Comparison of ENCODE assay signal across 16 cellular contexts in genomic region chr10:131249957-131250347, GRCh38.
DNase-seq lines count a peak whose midpoint lies in the region; ATAC-seq and TF ChIP-seq lines count a peak whose summit lies in the region.
"Had no signal": no experiment of that assay in that cellular context is flagged by ENCODE, and none has a peak within 500 bp of the region (broad histone marks: within the 10 kb centered on the region; RNA-seq: fewer than 3 reads in every experiment).

No MANE protein-coding gene starts in this region.

- H3F3A ChIP-seq in neural progenitor cell (ENCODE audit: low read depth): peaks cover 7% of the 10 kb centered on the region

- H3K27me3 Mint-ChIP-seq in endodermal cell (ENCODE audit: insufficient read depth) (no peaks in the 10 kb centered on the region), neural progenitor cell (ENCODE audit: insufficient read depth, low read depth) (peaks cover 7% of the 10 kb centered on the region), type B pancreatic cell (peaks cover 18% of the 10 kb centered on the region)

- H3K27ac ChIP-seq in endodermal cell (ENCODE audit: low read depth, low read length) (no peak overlapping the region), neural progenitor cell (no peak overlapping the region), lower lobe of right lung (no peak overlapping the region)
- H3K27ac ChIP-seq: 22Rv1 had no signal

- TF ChIP-seq CTCF in endodermal cell (conservative IDR thresholded peaks at IDR 0.05) (no peak), neural progenitor cell (IDR thresholded peaks at IDR 0.05) (no peak), type B pancreatic cell (conservative IDR thresholded peaks at IDR 0.05) (no peak), lower lobe of right lung (IDR thresholded peaks at IDR 0.05) (no peak)

- H2AFZ ChIP-seq in neural progenitor cell (replicated peaks): peak overlapping the region; percentile 68

- no peak overlapping the region for H3K9ac ChIP-seq in endodermal cell (ENCODE audit: extremely low read depth, low read length, poor library complexity, severe bottlenecking)
- H3K9ac ChIP-seq in neural progenitor cell: no peak overlapping the region

- peak; percentile 48 for DNase-seq in NCI-H1436 (lab: John Stamatoyannopoulos, UW)
- DNase-seq in NCI-H1436 treated with DMSO at 0.1 percent for 48 hours (lab: John Stamatoyannopoulos, UW): no peak
- peak; percentile 58 for DNase-seq in endodermal cell
- no peak for DNase-seq in neural progenitor cell (ENCODE audit: low spot score)
- no peak for DNase-seq in type B pancreatic cell (ENCODE audit: extremely low spot score, unreplicated experiment)
- no peak for DNase-seq in NCI-H2196 (lab: John Stamatoyannopoulos, UW; ENCODE audit: unreplicated experiment)
- DNase-seq in activated naive CD4-positive, alpha-beta T cell (lab: John Stamatoyannopoulos, UW): no peak
- DNase-seq in lower lobe of right lung: no peak
- DNase-seq: BE2C; CD8-positive, alpha-beta T cell; GOT3; NCI-H1105 treated with DMSO at 0.1 percent for 48 hours; NCI-H187 treated with DMSO at 0.1 percent for 48 hours; NCI-H2171 treated with DMSO at 0.1 percent for 48 hours; NCI-H510A treated with DMSO at 0.1 percent for 48 hours had no signal

- H3K4me3 Mint-ChIP-seq in endodermal cell: peak overlapping the region; percentile 8
- no peak overlapping the region for H3K4me3 Mint-ChIP-seq in neural progenitor cell
- peak overlapping the region; percentile 57 for H3K4me3 Mint-ChIP-seq in type B pancreatic cell
- H3K4me3 Mint-ChIP-seq: CD8-positive, alpha-beta T cell had no signal

- no peaks in the 10 kb centered on the region for H3K79me2 ChIP-seq in neural progenitor cell (ENCODE audit: low read depth)

- H3K36me3 Mint-ChIP-seq in endodermal cell (ENCODE audit: low read depth): no peaks in the 10 kb centered on the region
- H3K36me3 Mint-ChIP-seq in neural progenitor cell: no peaks in the 10 kb centered on the region
- no peaks in the 10 kb centered on the region for H3K36me3 Mint-ChIP-seq in type B pancreatic cell
- H3K36me3 Mint-ChIP-seq: CD8-positive, alpha-beta T cell had no signal

- 78 to 84% methylated on average over 12 to 14 of the region's 14 CpGs for WGBS in endodermal cell (ENCODE audit: insufficient coverage in 1 of 2, insufficient read length in 1 of 2), 2 experiments

- ATAC-seq in lower lobe of right lung: no peak
- ATAC-seq: CD8-positive, alpha-beta T cell had no signal

- H3K4me1 ChIP-seq in endodermal cell (ENCODE audit: control insufficient read depth, insufficient read depth, low read length) (peaks cover 44% of the 10 kb centered on the region), neural progenitor cell (peaks cover 28% of the 10 kb centered on the region), lower lobe of right lung (no peaks in the 10 kb centered on the region)
- H3K4me1 ChIP-seq: BE2C had no signal

- H3K4me3 ChIP-seq in endodermal cell (ENCODE audit: low read length) (no peak overlapping the region), neural progenitor cell (no peak overlapping the region), lower lobe of right lung (no peak overlapping the region)

- H3K9me3 Mint-ChIP-seq in endodermal cell: no peaks in the 10 kb centered on the region
- H3K9me3 Mint-ChIP-seq in neural progenitor cell: no peaks in the 10 kb centered on the region
- H3K9me3 Mint-ChIP-seq in type B pancreatic cell: no peaks in the 10 kb centered on the region
- H3K9me3 Mint-ChIP-seq: CD8-positive, alpha-beta T cell had no signal

- H3K36me3 ChIP-seq in endodermal cell (ENCODE audit: control insufficient read depth, insufficient read depth, low read length) (no peaks in the 10 kb centered on the region), neural progenitor cell (no peaks in the 10 kb centered on the region), lower lobe of right lung (no peaks in the 10 kb centered on the region)
- H3K36me3 ChIP-seq: BE2C had no signal

- H3K27ac Mint-ChIP-seq in endodermal cell (peak overlapping the region; percentile 90), neural progenitor cell (peak overlapping the region; percentile 36), type B pancreatic cell (no peak overlapping the region)
- H3K27ac Mint-ChIP-seq: CD8-positive, alpha-beta T cell had no signal

- H3K27me3 ChIP-seq in endodermal cell (ENCODE audit: control insufficient read depth, insufficient read depth, low read length, poor library complexity, severe bottlenecking) (no peaks in the 10 kb centered on the region), neural progenitor cell (no peaks in the 10 kb centered on the region), lower lobe of right lung (ENCODE audit: low read depth) (peaks cover 17% of the 10 kb centered on the region)
- H3K27me3 ChIP-seq: BE2C had no signal

- H3K4me2 ChIP-seq in neural progenitor cell: peak overlapping the region; percentile 57

- H3K4me1 Mint-ChIP-seq in endodermal cell: peaks cover 38% of the 10 kb centered on the region
- H3K4me1 Mint-ChIP-seq in neural progenitor cell: peaks cover 25% of the 10 kb centered on the region
- H3K4me1 Mint-ChIP-seq in type B pancreatic cell (ENCODE audit: unreplicated experiment): peaks cover 25% of the 10 kb centered on the region

- intact Hi-C loops in lower lobe of right lung (cut with DNase I): no loop called here

- no peaks in the 10 kb centered on the region for H4K20me1 ChIP-seq in neural progenitor cell (ENCODE audit: low read depth)

- H3K9me3 ChIP-seq in endodermal cell (ENCODE audit: control insufficient read depth, low read length): no peaks in the 10 kb centered on the region
- H3K9me3 ChIP-seq in neural progenitor cell (ENCODE audit: low read depth): no peaks in the 10 kb centered on the region
- no peaks in the 10 kb centered on the region for H3K9me3 ChIP-seq in lower lobe of right lung
- H3K9me3 ChIP-seq: BE2C had no signal

Comparison
In these comparisons a context has a peak if more than half of its experiments do, and no peak if none do; other contexts are left out.
1. DNase-seq: peak in NCI-H1436 (single experiment) and endodermal cell (single experiment); none in NCI-H1436 treated with DMSO at 0.1 percent for 48 hours (single experiment), neural progenitor cell (single experiment), type B pancreatic cell (single experiment), NCI-H2196 (single experiment), activated naive CD4-positive, alpha-beta T cell (0 of 4) and lower lobe of right lung (single experiment).